Comparison of ENCODE assay signal across 9 cellular contexts in the genomic region with DNA sequence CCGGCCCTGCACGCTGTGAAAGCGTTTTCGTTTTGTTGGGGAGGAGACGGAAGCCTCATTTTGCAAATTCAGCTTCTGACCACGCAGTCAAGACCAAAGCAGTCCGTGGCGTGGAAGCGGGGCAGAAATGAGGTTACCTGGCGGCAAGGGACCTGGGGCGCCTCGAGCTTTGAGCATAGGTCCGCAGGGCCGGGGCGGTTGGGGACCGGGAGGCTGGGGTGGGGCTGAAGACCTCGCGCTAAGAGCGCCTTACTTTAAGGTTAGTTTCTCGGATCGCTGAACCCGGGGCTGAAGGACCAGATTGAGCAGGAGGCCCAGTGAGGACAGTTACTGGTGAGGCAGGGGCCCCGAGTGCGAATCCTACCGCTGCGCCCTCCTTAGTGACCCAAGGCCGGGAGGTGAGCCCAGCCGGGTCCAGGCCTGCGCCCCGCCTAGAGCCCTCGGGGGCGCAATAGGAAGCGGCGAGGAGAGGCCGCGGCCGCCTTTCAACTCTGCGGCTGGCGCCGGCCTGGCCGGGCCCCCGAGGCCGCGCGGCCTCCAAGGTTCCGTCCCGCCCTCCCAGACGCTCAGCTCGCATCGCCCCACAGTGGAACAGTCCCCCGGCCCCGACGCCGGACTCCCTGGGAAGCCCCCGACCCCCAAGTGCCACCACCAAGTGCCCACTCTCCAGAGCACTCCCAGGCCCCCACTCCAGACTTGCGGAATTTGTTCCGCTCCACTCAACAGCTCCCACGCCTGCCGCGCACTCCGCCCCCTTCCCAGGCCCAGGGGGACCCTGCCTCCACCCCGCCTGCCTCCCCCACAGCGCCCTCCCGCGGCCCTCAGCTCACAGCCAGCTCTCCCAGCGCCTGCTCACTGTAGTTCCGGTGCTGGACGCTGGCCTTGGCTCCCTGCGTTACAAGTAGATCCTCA. TPM values are rescaled to one million over a fixed set of nuclear protein-coding genes. Genes with fewer than 3 reads are reported as not detected.
DNase-seq lines count a peak whose midpoint lies in the region; ATAC-seq, FAIRE-seq and TF ChIP-seq lines count a peak whose summit lies in the region.
"Had no signal": no experiment of that assay in that cellular context is flagged by ENCODE, and none has a peak within 500 bp of the region (broad histone marks: within the 10 kb centered on the region; RNA-seq: fewer than 3 reads in every experiment).

No MANE protein-coding gene starts in this region.

- peak overlapping the region; percentile 33 for H3K4me3 Mint-ChIP-seq in activated CD4-positive, alpha-beta memory T cell treated with anti-CD3 and anti-CD28 coated beads for 36 hours
- H3K4me3 Mint-ChIP-seq in activated CD4-positive, alpha-beta memory T cell treated with anti-CD3 and anti-CD28 coated beads, Interleukin-2, amount 10 ng/mL, durations not matched to agents 7 days and 5 days: no peak overlapping the region
- H3K4me3 Mint-ChIP-seq in activated CD8-positive, alpha-beta T cell treated with anti-CD3 and anti-CD28 coated beads for 36 hours: no peak overlapping the region
- peak overlapping the region; percentile 28 for H3K4me3 Mint-ChIP-seq in stimulated activated memory B cell treated with anti-CD40 and anti-IgM and Interleukin-4, amounts not matched to agents 10 μg/mL and 1 μg/mL and 100 μg/mL, for 72 hours
- peak overlapping the region in 1 of 3 donors; percentile 45 for H3K4me3 Mint-ChIP-seq in T-cell

- H3K27ac Mint-ChIP-seq in activated CD4-positive, alpha-beta memory T cell treated with anti-CD3 and anti-CD28 coated beads for 36 hours: no peak overlapping the region
- no peak overlapping the region for H3K27ac Mint-ChIP-seq in activated CD4-positive, alpha-beta memory T cell treated with anti-CD3 and anti-CD28 coated beads, Interleukin-2, amount 10 ng/mL, durations not matched to agents 7 days and 5 days
- no peak overlapping the region for H3K27ac Mint-ChIP-seq in activated CD8-positive, alpha-beta T cell treated with anti-CD3 and anti-CD28 coated beads for 36 hours
- no peak overlapping the region for H3K27ac Mint-ChIP-seq in stimulated activated memory B cell treated with anti-CD40 and anti-IgM and Interleukin-4, amounts not matched to agents 10 μg/mL and 1 μg/mL and 100 μg/mL, for 72 hours
- no peak overlapping the region for H3K27ac Mint-ChIP-seq in T-cell

- CTCF ChIA-PET in activated CD4-positive, alpha-beta memory T cell treated with anti-CD3 and anti-CD28 coated beads for 36 hours (lab: Charles Lee): no interaction called here
- CTCF ChIA-PET in activated CD4-positive, alpha-beta memory T cell treated with anti-CD3 and anti-CD28 coated beads, Interleukin-2, amount 10 ng/mL, durations not matched to agents 7 days and 5 days (lab: Charles Lee): no interaction called here
- CTCF ChIA-PET in activated CD8-positive, alpha-beta T cell treated with anti-CD3 and anti-CD28 coated beads for 36 hours (lab: Charles Lee): no interaction called here
- CTCF ChIA-PET in T-cell (lab: Charles Lee): interaction anchor here in 1 of 2 donors (0.6 to 0.7 kb wide), 2 partner anchors 9 to 59 kb away, joined by 3 read pairs; no protein-coding TSS in a partner anchor

- DNase-seq in activated CD4-positive, alpha-beta memory T cell treated with anti-CD3 and anti-CD28 coated beads for 36 hours: no peak
- no peak for DNase-seq in activated CD4-positive, alpha-beta memory T cell treated with anti-CD3 and anti-CD28 coated beads, Interleukin-2, amount 10 ng/mL, durations not matched to agents 7 days and 5 days
- no peak for DNase-seq in activated CD8-positive, alpha-beta T cell treated with anti-CD3 and anti-CD28 coated beads for 36 hours
- DNase-seq in islet precursor cell (peak; percentile 95), middle frontal gyrus (ENCODE audit: extremely low spot score, low spot score) (no peak), urothelium cell line (ENCODE audit: low spot score) (no peak), T-cell (no peak)
- DNase-seq: AML-193 had no signal

- peaks cover 2% of the 10 kb centered on the region for H3K36me3 Mint-ChIP-seq in activated CD4-positive, alpha-beta memory T cell treated with anti-CD3 and anti-CD28 coated beads for 36 hours
- peaks cover 15% of the 10 kb centered on the region for H3K36me3 Mint-ChIP-seq in activated CD4-positive, alpha-beta memory T cell treated with anti-CD3 and anti-CD28 coated beads, Interleukin-2, amount 10 ng/mL, durations not matched to agents 7 days and 5 days (ENCODE audit: low read depth)
- no peaks in the 10 kb centered on the region for H3K36me3 Mint-ChIP-seq in activated CD8-positive, alpha-beta T cell treated with anti-CD3 and anti-CD28 coated beads for 36 hours (ENCODE audit: low read depth)
- no peaks in the 10 kb centered on the region for H3K36me3 Mint-ChIP-seq in stimulated activated memory B cell treated with anti-CD40 and anti-IgM and Interleukin-4, amounts not matched to agents 10 μg/mL and 1 μg/mL and 100 μg/mL, for 72 hours
- H3K36me3 Mint-ChIP-seq in T-cell: no peaks in the 10 kb centered on the region

- no peaks in the 10 kb centered on the region for H3K9me3 Mint-ChIP-seq in activated CD4-positive, alpha-beta memory T cell treated with anti-CD3 and anti-CD28 coated beads for 36 hours
- no peaks in the 10 kb centered on the region for H3K9me3 Mint-ChIP-seq in activated CD4-positive, alpha-beta memory T cell treated with anti-CD3 and anti-CD28 coated beads, Interleukin-2, amount 10 ng/mL, durations not matched to agents 7 days and 5 days
- no peaks in the 10 kb centered on the region for H3K9me3 Mint-ChIP-seq in activated CD8-positive, alpha-beta T cell treated with anti-CD3 and anti-CD28 coated beads for 36 hours
- H3K9me3 Mint-ChIP-seq in stimulated activated memory B cell treated with anti-CD40 and anti-IgM and Interleukin-4, amounts not matched to agents 10 μg/mL and 1 μg/mL and 100 μg/mL, for 72 hours: peaks cover 2% of the 10 kb centered on the region
- no peaks in the 10 kb centered on the region for H3K9me3 Mint-ChIP-seq in T-cell

- ATAC-seq in activated CD8-positive, alpha-beta T cell treated with anti-CD3 and anti-CD28 coated beads for 36 hours: peak; percentile 35
- no peak for ATAC-seq in stimulated activated memory B cell treated with anti-CD40 and anti-IgM and Interleukin-4, amounts not matched to agents 10 μg/mL and 1 μg/mL and 100 μg/mL, for 72 hours
- ATAC-seq in T-cell (replicated peaks in 1 of 4): no peak

- intact Hi-C loops in activated CD4-positive, alpha-beta memory T cell treated with anti-CD3 and anti-CD28 coated beads for 36 hours (cut with micrococcal nuclease): no loop called here
- intact Hi-C loops in activated CD8-positive, alpha-beta T cell treated with anti-CD3 and anti-CD28 coated beads for 36 hours (cut with micrococcal nuclease): no loop called here

- no peak for TF ChIP-seq CTCF in activated CD8-positive, alpha-beta T cell treated with anti-CD3 and anti-CD28 coated beads for 36 hours (IDR thresholded peaks at IDR 0.05)

- H3K4me1 Mint-ChIP-seq in activated CD4-positive, alpha-beta memory T cell treated with anti-CD3 and anti-CD28 coated beads for 36 hours (ENCODE audit: low read depth): peaks cover 15% of the 10 kb centered on the region
- H3K4me1 Mint-ChIP-seq in activated CD4-positive, alpha-beta memory T cell treated with anti-CD3 and anti-CD28 coated beads, Interleukin-2, amount 10 ng/mL, durations not matched to agents 7 days and 5 days: peaks cover 11% of the 10 kb centered on the region
- H3K4me1 Mint-ChIP-seq in activated CD8-positive, alpha-beta T cell treated with anti-CD3 and anti-CD28 coated beads for 36 hours (ENCODE audit: low read depth): peaks cover 18% of the 10 kb centered on the region
- peaks cover 18% of the 10 kb centered on the region for H3K4me1 Mint-ChIP-seq in stimulated activated memory B cell treated with anti-CD40 and anti-IgM and Interleukin-4, amounts not matched to agents 10 μg/mL and 1 μg/mL and 100 μg/mL, for 72 hours
- H3K4me1 Mint-ChIP-seq in T-cell: peaks cover 9 to 31% (median 25%) of the 10 kb centered on the region in 3 donors

- H3K27me3 Mint-ChIP-seq in activated CD4-positive, alpha-beta memory T cell treated with anti-CD3 and anti-CD28 coated beads for 36 hours: peaks cover 74% of the 10 kb centered on the region
- peaks cover 76% of the 10 kb centered on the region for H3K27me3 Mint-ChIP-seq in activated CD4-positive, alpha-beta memory T cell treated with anti-CD3 and anti-CD28 coated beads, Interleukin-2, amount 10 ng/mL, durations not matched to agents 7 days and 5 days
- peaks cover 71% of the 10 kb centered on the region for H3K27me3 Mint-ChIP-seq in activated CD8-positive, alpha-beta T cell treated with anti-CD3 and anti-CD28 coated beads for 36 hours
- H3K27me3 Mint-ChIP-seq in stimulated activated memory B cell treated with anti-CD40 and anti-IgM and Interleukin-4, amounts not matched to agents 10 μg/mL and 1 μg/mL and 100 μg/mL, for 72 hours: peaks cover 73% of the 10 kb centered on the region
- peaks cover 67 to 77% of the 10 kb centered on the region in 2 donors for H3K27me3 Mint-ChIP-seq in T-cell

- POLR2A ChIA-PET in activated CD4-positive, alpha-beta memory T cell treated with anti-CD3 and anti-CD28 coated beads for 36 hours (lab: Charles Lee): no interaction called here
- POLR2A ChIA-PET in activated CD4-positive, alpha-beta memory T cell treated with anti-CD3 and anti-CD28 coated beads, Interleukin-2, amount 10 ng/mL, durations not matched to agents 7 days and 5 days (lab: Charles Lee): no interaction called here
- POLR2A ChIA-PET in activated CD8-positive, alpha-beta T cell treated with anti-CD3 and anti-CD28 coated beads for 36 hours (lab: Charles Lee): interaction anchor here (1.0 kb wide), 1 partner anchor 11 kb away, joined by 5 read pairs; no protein-coding TSS in a partner anchor
- POLR2A ChIA-PET in T-cell (lab: Charles Lee): no interaction called here

- no peak for FAIRE-seq in urothelium cell line (lab: Jason Lieb, UNC)

RNA-seq across cellular contexts. Expression of gene MSX1, which starts 7.6 kb away (rescaled TPM):
- total RNA-seq in activated CD4-positive, alpha-beta memory T cell treated with anti-CD3 and anti-CD28 coated beads for 36 hours: under 1 TPM in 1 of 2 experiments, not detected in 1; 0.12 TPM
- not detected for total RNA-seq in activated CD4-positive, alpha-beta memory T cell treated with anti-CD3 and anti-CD28 coated beads, Interleukin-2, amount 10 ng/mL, durations not matched to agents 7 days and 5 days
- total RNA-seq in activated CD8-positive, alpha-beta T cell treated with anti-CD3 and anti-CD28 coated beads for 36 hours: under 1 TPM; 0.16 to 0.61 TPM
- not detected for total RNA-seq in T-cell

Comparison
In these comparisons a context has a peak if more than half of its experiments do, and no peak if none do; other contexts are left out.
1. H3K4me3 Mint-ChIP-seq: peak in activated CD4-positive, alpha-beta memory T cell treated with anti-CD3 and anti-CD28 coated beads for 36 hours (single experiment) and stimulated activated memory B cell treated with anti-CD40 and anti-IgM and Interleukin-4, amounts not matched to agents 10 μg/mL and 1 μg/mL and 100 μg/mL, for 72 hours (single experiment); none in activated CD4-positive, alpha-beta memory T cell treated with anti-CD3 and anti-CD28 coated beads, Interleukin-2, amount 10 ng/mL, durations not matched to agents 7 days and 5 days (single experiment) and activated CD8-positive, alpha-beta T cell treated with anti-CD3 and anti-CD28 coated beads for 36 hours (single experiment).